ENCODE assay signal across 8 cellular contexts in the genomic region with DNA sequence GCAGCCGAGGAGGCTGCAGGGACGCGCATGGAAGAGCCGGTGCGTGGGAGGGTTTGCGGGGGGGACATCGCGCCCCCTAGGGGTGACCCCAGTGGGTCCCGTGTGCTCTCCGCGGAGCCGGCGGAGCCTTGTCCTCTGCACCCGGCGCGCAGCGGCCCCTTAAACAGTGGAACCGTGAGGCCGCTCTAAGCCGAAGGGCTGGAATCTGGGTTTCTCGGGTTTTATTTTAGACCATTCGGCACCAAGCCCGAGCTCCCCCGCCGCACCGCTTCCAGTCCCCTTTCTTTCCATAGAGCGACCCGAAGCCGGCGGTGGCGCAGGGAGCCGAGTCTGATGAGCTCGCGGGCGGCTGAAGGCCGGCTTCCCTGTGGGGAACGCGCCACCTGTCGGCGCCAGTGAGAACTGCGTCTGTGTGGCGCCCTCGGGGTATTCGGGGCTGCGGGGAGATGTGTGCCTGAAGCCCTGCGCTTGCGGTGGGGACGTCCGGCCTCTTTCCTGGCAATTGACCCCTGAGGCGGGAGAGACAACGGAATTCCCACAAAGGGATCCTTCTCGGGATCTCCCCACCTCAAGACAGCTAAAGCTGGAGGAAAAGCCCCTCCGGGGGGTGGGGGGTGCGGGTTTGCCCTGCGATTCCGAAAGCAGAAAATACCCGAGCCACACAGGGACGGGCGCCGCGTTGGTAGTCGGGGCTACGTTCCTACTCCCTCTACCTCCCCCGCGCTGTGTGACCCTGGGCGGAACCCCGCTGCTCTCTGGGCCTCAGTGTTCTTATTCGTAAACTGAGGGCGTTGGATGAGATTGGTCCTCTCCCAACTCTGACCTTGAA. TPM values are rescaled to one million over a fixed set of nuclear protein-coding genes. Genes with fewer than 3 reads are reported as not detected.
DNase-seq lines count a peak whose midpoint lies in the region; ATAC-seq and TF ChIP-seq lines count a peak whose summit lies in the region.

No MANE protein-coding gene starts in this region.

- no peaks in the 10 kb centered on the region for H4K20me1 ChIP-seq in hepatocyte (ENCODE audit: insufficient read depth, poor library complexity, severe bottlenecking)

- peak; percentile 93 for TF ChIP-seq CTCF in hepatocyte (IDR thresholded peaks at IDR 0.05; ENCODE audit: poor library complexity)

- H3K27ac ChIP-seq in hepatocyte: no peak overlapping the region

- H3K4me1 ChIP-seq in hepatocyte (ENCODE audit: insufficient read depth): peaks cover 10% of the 10 kb centered on the region

- H3K9me2 ChIP-seq in hepatocyte (replicated peaks; ENCODE audit: insufficient read depth): no peaks in the 10 kb centered on the region

- H3K27me3 ChIP-seq in H7 (ENCODE audit: control insufficient read depth, insufficient read depth, low read length) (peaks cover 98% of the 10 kb centered on the region), hepatocyte (peaks cover 99% of the 10 kb centered on the region)

- no peaks in the 10 kb centered on the region for H3K36me3 ChIP-seq in H7 (replicated peaks; ENCODE audit: control insufficient read depth, insufficient read depth, low read length)
- H3K36me3 ChIP-seq in hepatocyte (replicated peaks; ENCODE audit: insufficient read depth, low read depth): no peaks in the 10 kb centered on the region

- intact Hi-C loops in sciatic nerve (cut with DNase I): loop anchor here (5.0 to 10.0 kb wide), 2 partner anchors 631 to 808 kb away; no protein-coding TSS in a partner anchor

- no peaks in the 10 kb centered on the region for H3K9me3 ChIP-seq in hepatocyte (ENCODE audit: low read depth)

- H3K79me2 ChIP-seq in hepatocyte: no peaks in the 10 kb centered on the region

- ATAC-seq in sciatic nerve: peak; percentile 91

- DNase-seq in GM03348 (ENCODE audit: low spot score): peak; percentile 92
- DNase-seq in H7: peak; percentile 96
- peak; percentile 65 for DNase-seq in M059J (ENCODE audit: low read depth)
- DNase-seq in T follicular helper cell (ENCODE audit: low read depth): peak; percentile 74
- peak; percentile 51 for DNase-seq in amniotic stem cell (lab: John Stamatoyannopoulos, UW)
- peak; percentile 90 for DNase-seq in hepatocyte (ENCODE audit: low spot score)
- peak; percentile 91 for DNase-seq in sciatic nerve (ENCODE audit: low spot score)
- DNase-seq in NK-92 (lab: John Stamatoyannopoulos, UW; ENCODE audit: unreplicated experiment): no peak

- peak overlapping the region; percentile 38 for H3K4me3 ChIP-seq in H7 (ENCODE audit: insufficient read depth, low read depth, low read length)
- H3K4me3 ChIP-seq in hepatocyte: no peak overlapping the region

- 3% methylated on average over 62 of the region's 69 CpGs for WGBS in hepatocyte (ENCODE audit: low lambda C conversion rate, missing lambda C conversion rate)

- peak overlapping the region; percentile 39 for H2AFZ ChIP-seq in hepatocyte

- H3K4me2 ChIP-seq in hepatocyte: peak overlapping the region; percentile 88

RNA-seq across cellular contexts. Expression of a gene that starts 8.2 kb away (rescaled TPM):
- not detected in 2 replicates for total RNA-seq in H7 (2014; rRNA removed; shearing (Covaris generic))
- total RNA-seq in M059J (2014; rRNA removed; shearing (Covaris generic)): 0.07 and 0.27 TPM in 2 replicates
- total RNA-seq in hepatocyte (0.24 and 0.43 TPM in 2 replicates), sciatic nerve (not detected)
- polyA plus RNA-seq in hepatocyte: 0.38 and 1.3 TPM in 2 replicates
